ENCODE assay signal across 18 cellular contexts in the genomic region with DNA sequence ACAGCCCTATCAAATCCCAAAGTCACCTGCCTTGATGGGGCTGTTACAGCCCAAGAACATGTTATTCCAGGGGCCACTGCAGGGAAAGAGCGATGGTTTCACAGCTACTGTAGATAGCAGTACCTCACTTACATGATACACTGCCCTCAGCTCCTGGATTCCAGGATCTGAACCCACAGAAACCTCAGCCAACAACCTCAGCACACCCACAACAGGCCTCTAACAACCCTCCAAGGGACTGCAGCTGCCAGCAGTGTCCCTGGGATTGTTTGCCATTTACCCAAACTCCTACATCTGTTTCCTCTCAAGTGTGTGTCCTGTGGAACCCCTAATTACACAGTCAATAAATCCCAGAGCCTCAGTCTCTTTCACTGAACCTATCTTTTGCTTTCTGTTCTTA. TPM values are rescaled to one million over a fixed set of nuclear protein-coding genes. Genes with fewer than 3 reads are reported as not detected.
DNase-seq lines count a peak whose midpoint lies in the region; ATAC-seq and TF ChIP-seq lines count a peak whose summit lies in the region.
"Had no signal": no experiment of that assay in that cellular context is flagged by ENCODE, and none has a peak within 500 bp of the region (broad histone marks: within the 10 kb centered on the region; RNA-seq: fewer than 3 reads in every experiment).

No MANE protein-coding gene starts in this region.

- ATAC-seq in GM21528 (IDR thresholded peaks at IDR 0.05; ENCODE audit: low FRiP score, unreplicated experiment): no peak
- no peak for ATAC-seq in GM21447 (IDR thresholded peaks at IDR 0.05; ENCODE audit: unreplicated experiment)
- no peak for ATAC-seq in GM18907 (IDR thresholded peaks at IDR 0.05; ENCODE audit: unreplicated experiment)
- ATAC-seq: SK-N-SH treated with all-trans-retinoic acid at 6 μM for 48 hours had no signal

- H4K5ac ChIP-seq in H9 (ENCODE audit: insufficient read length, low read depth, low read length): no peak overlapping the region

- no peaks in the 10 kb centered on the region for H3K79me1 ChIP-seq in H9 (ENCODE audit: insufficient read depth, low read depth, low read length, poor library complexity, severe bottlenecking)

- no peak overlapping the region for H2BK20ac ChIP-seq in H9 (ENCODE audit: low read depth, low read length, poor library complexity, severe bottlenecking)

- no CpG with 5 or more reads among the region's 1 CpG for WGBS in H9 (ENCODE audit: extremely low coverage, insufficient read length, low lambda C conversion rate)

- peaks cover 21% of the 10 kb centered on the region for H3K4me1 Mint-ChIP-seq in activated CD4-positive, alpha-beta T cell treated with anti-CD3 and anti-CD28 coated beads, Interleukin-2, amount 10 ng/mL, durations not matched to agents 7 days and 5 days
- H3K4me1 Mint-ChIP-seq in H9: peaks cover 16 to 20% of the 10 kb centered on the region in 2 experiments

- no peak overlapping the region for H2BK5ac ChIP-seq in H9 (ENCODE audit: insufficient read length, low read length)

- no peak overlapping the region for H2AK5ac ChIP-seq in H9 (ENCODE audit: insufficient read length, low read length)

- DNase-seq in activated CD4-positive, alpha-beta T cell treated with anti-CD3 and anti-CD28 coated beads, Interleukin-2, amount 50 U/mL, for 48 hours: peak; percentile 52 to 58
- DNase-seq in activated CD4-positive, alpha-beta T cell treated with anti-CD3 and anti-CD28 coated beads, Interleukin-2, amount 10 ng/mL, durations not matched to agents 7 days and 5 days: no peak
- DNase-seq in H9 (no peak), astrocyte of the hippocampus (ENCODE audit: low read depth, low spot score) (peak; percentile 49)
- DNase-seq in stimulated activated CD4-positive, alpha-beta T cell treated with anti-CD3 and anti-CD28 coated beads, Interleukin-2, amount 100 ng/mL, for 24 hours: peak; percentile 33 to 57
- DNase-seq: activated naive CD8-positive, alpha-beta T cell treated with anti-CD3 and anti-CD28 coated beads, Interleukin-2, amount 10 ng/mL, durations not matched to agents 7 days and 5 days; Calu3; colonic mucosa; MV-4-11; NCI-H345; OCI-M1; sigmoid colon; transverse colon had no signal

- no peak overlapping the region for H3K27ac Mint-ChIP-seq in activated CD4-positive, alpha-beta T cell treated with anti-CD3 and anti-CD28 coated beads, Interleukin-2, amount 10 ng/mL, durations not matched to agents 7 days and 5 days
- H3K27ac Mint-ChIP-seq in H9: peak overlapping the region in 2 of 3 experiments; percentile 68 to 79; a peak in 2 of 7 replicates
- H3K27ac Mint-ChIP-seq: activated naive CD8-positive, alpha-beta T cell treated with anti-CD3 and anti-CD28 coated beads, Interleukin-2, amount 10 ng/mL, durations not matched to agents 7 days and 5 days had no signal

- CTCF ChIA-PET in activated CD4-positive, alpha-beta T cell treated with anti-CD3 and anti-CD28 coated beads, Interleukin-2, amount 10 ng/mL, durations not matched to agents 7 days and 5 days (lab: Charles Lee): interaction anchor here (0.9 to 1.5 kb wide), 4 partner anchors 9 to 120 kb away, joined by 3 to 5 read pairs (median 3); no protein-coding TSS in a partner anchor

- no peak for TF ChIP-seq CTCF in H9 (conservative IDR thresholded peaks at IDR 0.05)

- no peak overlapping the region for H3K4me3 Mint-ChIP-seq in activated CD4-positive, alpha-beta T cell treated with anti-CD3 and anti-CD28 coated beads, Interleukin-2, amount 10 ng/mL, durations not matched to agents 7 days and 5 days
- H3K4me3 Mint-ChIP-seq in H9: no peak overlapping the region
- H3K4me3 Mint-ChIP-seq: activated naive CD8-positive, alpha-beta T cell treated with anti-CD3 and anti-CD28 coated beads, Interleukin-2, amount 10 ng/mL, durations not matched to agents 7 days and 5 days had no signal

- H2BK120ac ChIP-seq in H9 (ENCODE audit: low read depth, low read length, poor library complexity, severe bottlenecking): no peak overlapping the region

- no peak overlapping the region for H3K4ac ChIP-seq in H9 (ENCODE audit: low read depth, low read length)

- no peaks in the 10 kb centered on the region for H3K27me3 Mint-ChIP-seq in activated CD4-positive, alpha-beta T cell treated with anti-CD3 and anti-CD28 coated beads, Interleukin-2, amount 10 ng/mL, durations not matched to agents 7 days and 5 days
- no peaks in the 10 kb centered on the region for H3K27me3 Mint-ChIP-seq in H9 (ENCODE audit: low read depth)
- H3K27me3 Mint-ChIP-seq: activated naive CD8-positive, alpha-beta T cell treated with anti-CD3 and anti-CD28 coated beads, Interleukin-2, amount 10 ng/mL, durations not matched to agents 7 days and 5 days had no signal

- no peak overlapping the region for H3K14ac ChIP-seq in H9 (ENCODE audit: insufficient read depth, low read length)

- no peaks in the 10 kb centered on the region for H3K9me3 ChIP-seq in H9 (ENCODE audit: control insufficient read depth, low read depth, low read length)
- H3K9me3 ChIP-seq: colonic mucosa, neutrophil, sigmoid colon, transverse colon had no signal

- H3K36me3 Mint-ChIP-seq in activated CD4-positive, alpha-beta T cell treated with anti-CD3 and anti-CD28 coated beads, Interleukin-2, amount 10 ng/mL, durations not matched to agents 7 days and 5 days (ENCODE audit: low read depth): no peaks in the 10 kb centered on the region
- peaks cover 27 to 40% (median 27%) of the 10 kb centered on the region in 3 experiments for H3K36me3 Mint-ChIP-seq in H9 (ENCODE audit: insufficient read depth in 1 of 3, low read depth in 3 of 3)
- H3K36me3 Mint-ChIP-seq: activated naive CD8-positive, alpha-beta T cell treated with anti-CD3 and anti-CD28 coated beads, Interleukin-2, amount 10 ng/mL, durations not matched to agents 7 days and 5 days had no signal

- no peak overlapping the region for H3K56ac ChIP-seq in H9 (ENCODE audit: insufficient read length, low read depth, low read length)

- no peaks in the 10 kb centered on the region for H4K20me1 ChIP-seq in H9 (ENCODE audit: control insufficient read depth, insufficient read depth, insufficient read length)

- no peaks in the 10 kb centered on the region for H3K9me3 Mint-ChIP-seq in activated CD4-positive, alpha-beta T cell treated with anti-CD3 and anti-CD28 coated beads, Interleukin-2, amount 10 ng/mL, durations not matched to agents 7 days and 5 days
- H3K9me3 Mint-ChIP-seq in H9: no peaks in the 10 kb centered on the region
- H3K9me3 Mint-ChIP-seq: activated naive CD8-positive, alpha-beta T cell treated with anti-CD3 and anti-CD28 coated beads, Interleukin-2, amount 10 ng/mL, durations not matched to agents 7 days and 5 days had no signal

- H2BK15ac ChIP-seq in H9 (ENCODE audit: low read depth, low read length): no peak overlapping the region

- H3K27me3 ChIP-seq in H9 (ENCODE audit: insufficient read depth, low read length): no peaks in the 10 kb centered on the region
- H3K27me3 ChIP-seq: colonic mucosa, neutrophil, sigmoid colon, transverse colon had no signal

- no peak overlapping the region for H4K91ac ChIP-seq in H9 (ENCODE audit: insufficient read length, low read depth, low read length)

- no peak overlapping the region for H3K18ac ChIP-seq in H9 (ENCODE audit: insufficient read length, low read depth, low read length)

- H3K23me2 ChIP-seq in H9 (ENCODE audit: insufficient read length, low read depth, low read length, poor library complexity, severe bottlenecking): no peaks in the 10 kb centered on the region

- no peak overlapping the region for H3K4me2 ChIP-seq in H9 (ENCODE audit: insufficient read depth, insufficient read length, low read length)

- H3K79me2 ChIP-seq in H9 (ENCODE audit: insufficient read depth, low read length): no peaks in the 10 kb centered on the region

- no peak overlapping the region for H3K9ac ChIP-seq in H9 (ENCODE audit: extremely low read depth, insufficient read length, low read length)

- no peak overlapping the region for H2AFZ ChIP-seq in H9 (ENCODE audit: low read length)

- 0 out of 2 replicates have a peak, but pooled peaks cover 2% of the 10 kb centered on the region for H3K4me1 ChIP-seq in H9 (ENCODE audit: insufficient read depth, low read length)
- H3K4me1 ChIP-seq: colonic mucosa, sigmoid colon, transverse colon had no signal

- H3K27ac ChIP-seq in H9 (ENCODE audit: insufficient read length, low read depth, low read length): no peak overlapping the region
- H3K27ac ChIP-seq: colonic mucosa, neutrophil, sigmoid colon, transverse colon had no signal

- H2BK12ac ChIP-seq in H9 (ENCODE audit: insufficient read length, low read depth, low read length): no peak overlapping the region

- no peak overlapping the region for H3T11ph ChIP-seq in H9 (ENCODE audit: low read length)

- POLR2A ChIA-PET in activated CD4-positive, alpha-beta T cell treated with anti-CD3 and anti-CD28 coated beads, Interleukin-2, amount 10 ng/mL, durations not matched to agents 7 days and 5 days (lab: Charles Lee): no interaction called here

- no peak overlapping the region for H4K8ac ChIP-seq in H9 (replicated peaks; ENCODE audit: insufficient read length, low read depth, low read length)

- H3K23ac ChIP-seq in H9 (ENCODE audit: insufficient read length, low read depth, low read length): no peak overlapping the region

RNA-seq across cellular contexts. Expression of gene OSBPL1A, which starts 28.2 kb away (rescaled TPM):
- total RNA-seq in activated CD4-positive, alpha-beta T cell treated with anti-CD3 and anti-CD28 coated beads, Interleukin-2, amount 10 ng/mL, durations not matched to agents 7 days and 5 days: 1 to 10 TPM in 1 of 2 experiments, under 1 TPM in 1; 1.00 to 1.4 TPM
- 32.0 and 33.9 TPM in 2 replicates for total RNA-seq in H9 (2021)

RNA-seq across cellular contexts. Expression of gene IMPACT, which starts 57.0 kb away (rescaled TPM):
- 1 to 10 TPM; 9.3 TPM for total RNA-seq in activated CD4-positive, alpha-beta T cell treated with anti-CD3 and anti-CD28 coated beads, Interleukin-2, amount 10 ng/mL, durations not matched to agents 7 days and 5 days
- 41.9 and 44.3 TPM in 2 replicates for total RNA-seq in H9 (2021)

Comparison
In these comparisons a context has a peak if more than half of its experiments do, and no peak if none do; other contexts are left out.
1. DNase-seq: peak in activated CD4-positive, alpha-beta T cell treated with anti-CD3 and anti-CD28 coated beads, Interleukin-2, amount 50 U/mL, for 48 hours (2 of 2), astrocyte of the hippocampus (single experiment) and stimulated activated CD4-positive, alpha-beta T cell treated with anti-CD3 and anti-CD28 coated beads, Interleukin-2, amount 100 ng/mL, for 24 hours (2 of 2); none in activated CD4-positive, alpha-beta T cell treated with anti-CD3 and anti-CD28 coated beads, Interleukin-2, amount 10 ng/mL, durations not matched to agents 7 days and 5 days (single experiment) and H9 (single experiment).
2. RNA of gene OSBPL1A, which starts 28.2 kb away (total RNA-seq): 32.0 to 33.9 TPM in H9; 1.00 to 1.4 TPM in activated CD4-positive, alpha-beta T cell treated with anti-CD3 and anti-CD28 coated beads, Interleukin-2, amount 10 ng/mL, durations not matched to agents 7 days and 5 days; every median in the first group is over 10 times any median in the second.